Comparison of ENCODE assay signal across 1 cellular context in genomic region chr10:73774637-73775036, GRCh38.
TF ChIP-seq lines count a peak whose summit lies in the region.

No MANE protein-coding gene starts in this region.

TF ChIP-seq in GM12878, 131 proteins besides CTCF, POLR2A, EP300 and RAD21:
- TF ChIP-seq IKZF2 (IDR thresholded peaks at IDR 0.05) = no peak; a peak in 1 of 4 replicates
- TF ChIP-seq ZSCAN29 (IDR thresholded peaks at IDR 0.05) = no peak
- no peak for TF ChIP-seq TCF12 (IDR thresholded peaks at IDR 0.05; ENCODE audit: low read depth, low read length)
- no peak for TF ChIP-seq PKNOX1 (IDR thresholded peaks at IDR 0.05)
- 0 out of 2 replicates have a peak, but pooled peaks have one; percentile 9 for TF ChIP-seq IKZF1 (conservative IDR thresholded peaks at IDR 0.05)
- no peak for TF ChIP-seq POLR2AphosphoS2 (IDR thresholded peaks at IDR 0.05; ENCODE audit: low read depth, low read length)
- TF ChIP-seq RBBP5 (conservative IDR thresholded peaks at IDR 0.05) = no peak
- peak; percentile 40; the same call in 1 of the 2 replicates for TF ChIP-seq MXI1 (IDR thresholded peaks at IDR 0.05; ENCODE audit: low read depth, low read length)
- no peak for TF ChIP-seq MYC (IDR thresholded peaks at IDR 0.05; ENCODE audit: insufficient read depth, insufficient read length, insufficient replicate concordance, low read length, severe bottlenecking)
- TF ChIP-seq NFIC (IDR thresholded peaks at IDR 0.05; ENCODE audit: low read depth, low read length) = no peak
- no peak for TF ChIP-seq MTA3 (IDR thresholded peaks at IDR 0.05; ENCODE audit: borderline replicate concordance, low read length)
- TF ChIP-seq ESRRA (IDR thresholded peaks at IDR 0.05; ENCODE audit: low read length) = no peak
- TF ChIP-seq SREBF2 (IDR thresholded peaks at IDR 0.05; ENCODE audit: low read length) = no peak
- TF ChIP-seq ZNF24 (IDR thresholded peaks at IDR 0.05) = no peak
- no peak for TF ChIP-seq MEF2B (IDR thresholded peaks at IDR 0.05; ENCODE audit: partially characterized antibody, poor library complexity, severe bottlenecking)
- TF ChIP-seq CEBPZ (IDR thresholded peaks at IDR 0.05; ENCODE audit: low read depth, low read length) = no peak
- no peak for TF ChIP-seq FOXM1 (IDR thresholded peaks at IDR 0.05; ENCODE audit: low read depth, low read length)
- TF ChIP-seq E4F1 (IDR thresholded peaks at IDR 0.05; ENCODE audit: borderline replicate concordance, partially characterized antibody) = no peak
- TF ChIP-seq KDM1A (IDR thresholded peaks at IDR 0.05; ENCODE audit: borderline replicate concordance) = no peak
- TF ChIP-seq CHD2 (IDR thresholded peaks at IDR 0.05; ENCODE audit: borderline replicate concordance, low read depth, low read length) = 0 out of 2 replicates have a peak, but pooled peaks have one; percentile 29
- no peak for TF ChIP-seq E2F4 (IDR thresholded peaks at IDR 0.05; ENCODE audit: low read depth, low read length)
- no peak for TF ChIP-seq ZNF274 (IDR thresholded peaks at IDR 0.05; ENCODE audit: insufficient read depth, insufficient read length)
- TF ChIP-seq HCFC1 (IDR thresholded peaks at IDR 0.05; ENCODE audit: low read length) = no peak
- TF ChIP-seq TCF7 (IDR thresholded peaks at IDR 0.05; ENCODE audit: borderline replicate concordance) = no peak
- 0 out of 2 replicates have a peak, but pooled peaks have one; percentile 33 for TF ChIP-seq BACH1 (IDR thresholded peaks at IDR 0.05; ENCODE audit: borderline replicate concordance)
- no peak for TF ChIP-seq JUNB (IDR thresholded peaks at IDR 0.05)
- no peak for TF ChIP-seq BCL3 (IDR thresholded peaks at IDR 0.05; ENCODE audit: borderline replicate concordance, insufficient read depth, low read depth, low read length, poor library complexity, severe bottlenecking)
- TF ChIP-seq HSF1 (IDR thresholded peaks at IDR 0.05; ENCODE audit: low read depth, low read length) = no peak
- TF ChIP-seq SMARCA5 (IDR thresholded peaks at IDR 0.05) = no peak; the same call in 1 of the 2 replicates
- TF ChIP-seq KLF5 (IDR thresholded peaks at IDR 0.05; ENCODE audit: partially characterized antibody) = no peak
- TF ChIP-seq REST (IDR thresholded peaks at IDR 0.05; ENCODE audit: low read depth, low read length) = no peak
- peak; percentile 56; the same call in 1 of the 2 replicates for TF ChIP-seq MLLT1 (IDR thresholded peaks at IDR 0.05)
- TF ChIP-seq SMC3 (IDR thresholded peaks at IDR 0.05; ENCODE audit: borderline replicate concordance, low read length) = 0 out of 2 replicates have a peak, but pooled peaks have one; percentile 10
- no peak for TF ChIP-seq ETV6 (conservative IDR thresholded peaks at IDR 0.05 in 1 of 2, IDR thresholded peaks at IDR 0.05 in 1 of 2; ENCODE audit: borderline replicate concordance in 1 of 2, low read depth in 1 of 2)
- no peak for TF ChIP-seq WRNIP1 (IDR thresholded peaks at IDR 0.05; ENCODE audit: borderline replicate concordance, low read depth, low read length)
- TF ChIP-seq SPI1 (IDR thresholded peaks at IDR 0.05; ENCODE audit: borderline replicate concordance, insufficient read depth, low read depth, low read length) = no peak
- TF ChIP-seq HDAC2 (IDR thresholded peaks at IDR 0.05) = no peak
- TF ChIP-seq NKRF (conservative IDR thresholded peaks at IDR 0.05) = 0 out of 2 replicates have a peak, but pooled peaks have one; percentile 31
- TF ChIP-seq CBX3 (IDR thresholded peaks at IDR 0.05; ENCODE audit: borderline replicate concordance, low read depth) = no peak
- no peak for TF ChIP-seq HDAC6 (IDR thresholded peaks at IDR 0.05; ENCODE audit: unreplicated experiment)
